In genomic region chr1:38018864-38019343, GRCh38 we compare ENCODE assay signal across 8 cellular contexts. TPM values are rescaled to one million over a fixed set of nuclear protein-coding genes. Genes with fewer than 3 reads are reported as not detected.
DNase-seq lines count a peak whose midpoint lies in the region; ATAC-seq lines count a peak whose summit lies in the region.

No MANE protein-coding gene starts in this region.

- no peak overlapping the region for H3K27ac Mint-ChIP-seq in activated CD4-positive, alpha-beta memory T cell treated with anti-CD3 and anti-CD28 coated beads for 36 hours

- no peak overlapping the region for H3K14ac ChIP-seq in mesenchymal stem cell (ENCODE audit: low read length in 2 of 2)

- 92% methylated on average over 6 of the region's 6 CpGs for WGBS in mesenchymal stem cell

- H4K91ac ChIP-seq in mesenchymal stem cell (ENCODE audit: low read length) = no peak overlapping the region

- H4K8ac ChIP-seq in mesenchymal stem cell (ENCODE audit: low read length) = no peak overlapping the region

- H3K4me3 ChIP-seq in Karpas-422 (ENCODE audit: low read length) (no peak overlapping the region), mesenchymal stem cell (ENCODE audit: insufficient read depth in 1 of 2, low read depth in 1 of 2, low read length in 2 of 2) (no peak overlapping the region)

- H3K79me1 ChIP-seq in mesenchymal stem cell (replicated peaks; ENCODE audit: low read length, poor library complexity, severe bottlenecking) = peaks cover 21% of the 10 kb centered on the region

- peaks cover 32% of the 10 kb centered on the region for H3K79me2 ChIP-seq in Karpas-422 (ENCODE audit: low read length)

- no peak overlapping the region for H3K23ac ChIP-seq in mesenchymal stem cell (ENCODE audit: low read length in 2 of 2)

- no peak overlapping the region for H3K4me3 Mint-ChIP-seq in activated CD4-positive, alpha-beta memory T cell treated with anti-CD3 and anti-CD28 coated beads for 36 hours

- H3K9me3 ChIP-seq in Karpas-422 (ENCODE audit: low read length) = no peaks in the 10 kb centered on the region
- no peaks in the 10 kb centered on the region for H3K9me3 ChIP-seq in mesenchymal stem cell (ENCODE audit: control insufficient read depth, low read length)

- H3K36me3 Mint-ChIP-seq in activated CD4-positive, alpha-beta memory T cell treated with anti-CD3 and anti-CD28 coated beads for 36 hours = peaks cover 48% of the 10 kb centered on the region

- H3K9me3 Mint-ChIP-seq in activated CD4-positive, alpha-beta memory T cell treated with anti-CD3 and anti-CD28 coated beads for 36 hours = no peaks in the 10 kb centered on the region

- no peak overlapping the region for H2AK5ac ChIP-seq in mesenchymal stem cell (ENCODE audit: low read length, severe bottlenecking)

- H3K4me2 ChIP-seq in Karpas-422 (ENCODE audit: low read depth, low read length, poor library complexity, severe bottlenecking) = no peak overlapping the region
- no peak overlapping the region for H3K4me2 ChIP-seq in mesenchymal stem cell (ENCODE audit: low read length, poor library complexity, severe bottlenecking)

- H3K27me3 ChIP-seq in Karpas-422 (ENCODE audit: low read length) (no peaks in the 10 kb centered on the region), mesenchymal stem cell (ENCODE audit: control insufficient read depth in 1 of 2, insufficient read depth in 1 of 2, low read length in 2 of 2) (no peaks in the 10 kb centered on the region)

- ATAC-seq in HG02885 (IDR thresholded peaks at IDR 0.05; ENCODE audit: poor library complexity, unreplicated experiment) = no peak

- H2BK5ac ChIP-seq in mesenchymal stem cell (ENCODE audit: low read depth, low read length, poor library complexity, severe bottlenecking) = no peak overlapping the region

- peaks cover 27% of the 10 kb centered on the region for H3K4me1 Mint-ChIP-seq in activated CD4-positive, alpha-beta memory T cell treated with anti-CD3 and anti-CD28 coated beads for 36 hours (ENCODE audit: low read depth)

- H4K20me1 ChIP-seq in Karpas-422 (ENCODE audit: insufficient read depth, low read depth, low read length) = no peaks in the 10 kb centered on the region

- DNase-seq in DMS53 (lab: John Stamatoyannopoulos, UW) (peak; percentile 55), Karpas-422 (peak; percentile 73), amniotic epithelial cell (ENCODE audit: low read depth) (peak; percentile 57), mesenchymal stem cell (peak; percentile 61), OCI-M2 (lab: John Stamatoyannopoulos, UW; ENCODE audit: unreplicated experiment) (no peak), SK-N-DZ (ENCODE audit: low spot score) (no peak)
- no peak for DNase-seq in activated CD4-positive, alpha-beta memory T cell treated with anti-CD3 and anti-CD28 coated beads for 36 hours

- H2BK12ac ChIP-seq in mesenchymal stem cell (ENCODE audit: low read length in 2 of 2) = no peak overlapping the region

- no peak overlapping the region for H3K9ac ChIP-seq in Karpas-422 (ENCODE audit: low read length)
- H3K9ac ChIP-seq in mesenchymal stem cell (ENCODE audit: low read length) = no peak overlapping the region

- H2BK15ac ChIP-seq in mesenchymal stem cell (ENCODE audit: low read depth, poor library complexity, severe bottlenecking) = no peak overlapping the region

- H2BK120ac ChIP-seq in mesenchymal stem cell (ENCODE audit: low read depth, low read length) = no peak overlapping the region

- H3K27ac ChIP-seq in Karpas-422 (ENCODE audit: low read length) (no peak overlapping the region), mesenchymal stem cell (ENCODE audit: low read length, poor library complexity, severe bottlenecking) (no peak overlapping the region)

- H3K36me3 ChIP-seq in Karpas-422 (ENCODE audit: insufficient read depth, low read length) (peaks cover 43% of the 10 kb centered on the region), mesenchymal stem cell (ENCODE audit: control insufficient read depth in 1 of 2, insufficient read depth in 2 of 2, low read depth in 1 of 2, low read length in 2 of 2) (peaks cover 39 to 81% of the 10 kb centered on the region in 2 experiments)

- H2AFZ ChIP-seq in Karpas-422 (ENCODE audit: low read length) = no peak overlapping the region
- H2AFZ ChIP-seq in mesenchymal stem cell (ENCODE audit: low read depth, low read length) = no peak overlapping the region

- no peaks in the 10 kb centered on the region for H3K27me3 Mint-ChIP-seq in activated CD4-positive, alpha-beta memory T cell treated with anti-CD3 and anti-CD28 coated beads for 36 hours

- intact Hi-C loops in activated CD4-positive, alpha-beta memory T cell treated with anti-CD3 and anti-CD28 coated beads for 36 hours (cut with micrococcal nuclease) = loop anchor here (1.0 kb wide), 1 partner anchor 29 kb away; the partner anchor contains the start of gene SF3A3

- no peak overlapping the region for H3K18ac ChIP-seq in mesenchymal stem cell (ENCODE audit: low read depth in 1 of 2, low read length in 2 of 2)

- CTCF ChIA-PET in activated CD4-positive, alpha-beta memory T cell treated with anti-CD3 and anti-CD28 coated beads for 36 hours (lab: Charles Lee) = interaction anchor here (0.6 to 4.2 kb wide), 10 partner anchors 7 to 493 kb away, joined by 3 to 28 read pairs (median 4); partner anchors contain the start of gene SF3A3

- H3K4me1 ChIP-seq in Karpas-422 (ENCODE audit: low read length) (peaks cover 7% of the 10 kb centered on the region), mesenchymal stem cell (ENCODE audit: control insufficient read depth, insufficient read depth, low read depth, low read length) (peaks cover 3% of the 10 kb centered on the region)

- no peaks in the 10 kb centered on the region for H3K9me2 ChIP-seq in Karpas-422 (replicated peaks; ENCODE audit: insufficient read depth, low read length)

- no peak overlapping the region for H3K4ac ChIP-seq in mesenchymal stem cell (ENCODE audit: low read depth in 1 of 2, low read length in 2 of 2)

- POLR2A ChIA-PET in activated CD4-positive, alpha-beta memory T cell treated with anti-CD3 and anti-CD28 coated beads for 36 hours (lab: Charles Lee) = interaction anchor here (1.6 kb wide), 1 partner anchor 30 kb away, joined by 3 read pairs; no protein-coding TSS in a partner anchor

RNA-seq across cellular contexts. Expression of gene UTP11, which starts 6.4 kb away (rescaled TPM):
- total RNA-seq in Karpas-422 (2014; rRNA removed; shearing (Covaris generic); ENCODE audit: low replicate concordance) = 27.3 and 31.1 TPM in 2 replicates
- polyA plus RNA-seq in mesenchymal stem cell (2013, experiment 1 of 2) = 60.0 TPM
- 63.6 TPM for polyA plus RNA-seq in mesenchymal stem cell (2013, experiment 2 of 2)
- 10 to 100 TPM; 51.2 to 52.3 TPM for total RNA-seq in activated CD4-positive, alpha-beta memory T cell treated with anti-CD3 and anti-CD28 coated beads for 36 hours
- 95.0 and 95.5 TPM in 2 replicates for polyA plus RNA-seq in SK-N-DZ (2014; cell fraction: cytosol; rRNA removed)
- polyA plus RNA-seq in SK-N-DZ (2014; cell fraction: nucleus; rRNA removed) = 36.9 and 51.2 TPM in 2 replicates

RNA-seq across cellular contexts. Expression of gene FHL3, which starts 13.6 kb away (rescaled TPM):
- total RNA-seq in Karpas-422 (2014; rRNA removed; shearing (Covaris generic); ENCODE audit: low replicate concordance) = 4.6 and 10.7 TPM in 2 replicates
- 54.7 TPM for polyA plus RNA-seq in mesenchymal stem cell (2013, experiment 1 of 2)
- polyA plus RNA-seq in mesenchymal stem cell (2013, experiment 2 of 2) = 53.0 TPM
- total RNA-seq in activated CD4-positive, alpha-beta memory T cell treated with anti-CD3 and anti-CD28 coated beads for 36 hours = 10 to 100 TPM; 14.4 to 14.7 TPM
- 8.5 and 9.1 TPM in 2 replicates for polyA plus RNA-seq in SK-N-DZ (2014; cell fraction: cytosol; rRNA removed)
- polyA plus RNA-seq in SK-N-DZ (2014; cell fraction: nucleus; rRNA removed) = 8.7 and 10.1 TPM in 2 replicates

RNA-seq across cellular contexts. Expression of gene POU3F1, which starts 27.7 kb away (rescaled TPM):
- 0.07 TPM in 1 of 2 replicates, not detected in the other for total RNA-seq in Karpas-422 (2014; rRNA removed; shearing (Covaris generic); ENCODE audit: low replicate concordance)
- not detected for polyA plus RNA-seq in mesenchymal stem cell (2013, experiment 1 of 2)
- polyA plus RNA-seq in mesenchymal stem cell (2013, experiment 2 of 2) = 0.01 TPM
- under 1 TPM; 0.26 to 0.36 TPM for total RNA-seq in activated CD4-positive, alpha-beta memory T cell treated with anti-CD3 and anti-CD28 coated beads for 36 hours
- polyA plus RNA-seq in SK-N-DZ (2014; cell fraction: cytosol; rRNA removed) = 0.96 and 1.3 TPM in 2 replicates
- polyA plus RNA-seq in SK-N-DZ (2014; cell fraction: nucleus; rRNA removed) = 0.52 and 0.62 TPM in 2 replicates

RNA-seq across cellular contexts. Expression of gene SF3A3, which starts 29.1 kb away (rescaled TPM):
- 56.8 and 124 TPM in 2 replicates for total RNA-seq in Karpas-422 (2014; rRNA removed; shearing (Covaris generic); ENCODE audit: low replicate concordance)
- 34.6 TPM for polyA plus RNA-seq in mesenchymal stem cell (2013, experiment 1 of 2)
- polyA plus RNA-seq in mesenchymal stem cell (2013, experiment 2 of 2) = 33.6 TPM
- 10 to 100 TPM; 93.5 to 94.4 TPM for total RNA-seq in activated CD4-positive, alpha-beta memory T cell treated with anti-CD3 and anti-CD28 coated beads for 36 hours
- 104 and 138 TPM in 2 replicates for polyA plus RNA-seq in SK-N-DZ (2014; cell fraction: cytosol; rRNA removed)
- 89.0 and 153 TPM in 2 replicates for polyA plus RNA-seq in SK-N-DZ (2014; cell fraction: nucleus; rRNA removed)

Comparison
In these comparisons a context has a peak if more than half of its experiments do, and no peak if none do; other contexts are left out.
1. DNase-seq: peak in DMS53 (single experiment), Karpas-422 (single experiment), amniotic epithelial cell (single experiment) and mesenchymal stem cell (single experiment); none in activated CD4-positive, alpha-beta memory T cell treated with anti-CD3 and anti-CD28 coated beads for 36 hours (single experiment), OCI-M2 (single experiment) and SK-N-DZ (single experiment).